In genomic region chr2:132448771-132449170, GRCh38 we compare ENCODE assay signal across 9 cellular contexts. TPM values are rescaled to one million over a fixed set of nuclear protein-coding genes. Genes with fewer than 3 reads are reported as not detected.
DNase-seq lines count a peak whose midpoint lies in the region; ATAC-seq and TF ChIP-seq lines count a peak whose summit lies in the region.
"Had no signal": no experiment of that assay in that cellular context is flagged by ENCODE, and none has a peak within 500 bp of the region (broad histone marks: within the 10 kb centered on the region; RNA-seq: fewer than 3 reads in every experiment).

No MANE protein-coding gene starts in this region.

- ATAC-seq in activated CD8-positive, alpha-beta T cell treated with anti-CD3 and anti-CD28 coated beads for 36 hours, result no peak
- no peak for ATAC-seq in activated CD8-positive, alpha-beta T cell treated with anti-CD3 and anti-CD28 coated beads, Interleukin-2, amount 10 ng/mL, durations not matched to agents 7 days and 5 days
- ATAC-seq: right cardiac atrium had no signal

- CTCF ChIA-PET in activated CD8-positive, alpha-beta T cell treated with anti-CD3 and anti-CD28 coated beads for 36 hours (lab: Charles Lee), result no interaction called here
- CTCF ChIA-PET in activated CD8-positive, alpha-beta T cell treated with anti-CD3 and anti-CD28 coated beads, Interleukin-2, amount 10 ng/mL, durations not matched to agents 7 days and 5 days (lab: Charles Lee), result no interaction called here
- CTCF ChIA-PET in activated naive CD4-positive, alpha-beta T cell treated with anti-CD3 and anti-CD28 coated beads for 36 hours (lab: Charles Lee), result no interaction called here

- no peaks in the 10 kb centered on the region for H3K36me3 Mint-ChIP-seq in activated CD8-positive, alpha-beta T cell treated with anti-CD3 and anti-CD28 coated beads for 36 hours (ENCODE audit: low read depth)
- no peaks in the 10 kb centered on the region for H3K36me3 Mint-ChIP-seq in activated CD8-positive, alpha-beta T cell treated with anti-CD3 and anti-CD28 coated beads, Interleukin-2, amount 10 ng/mL, durations not matched to agents 7 days and 5 days (ENCODE audit: low read depth)
- no peaks in the 10 kb centered on the region for H3K36me3 Mint-ChIP-seq in type B pancreatic cell
- H3K36me3 Mint-ChIP-seq in activated naive CD4-positive, alpha-beta T cell treated with anti-CD3 and anti-CD28 coated beads for 36 hours (ENCODE audit: low read depth), result no peaks in the 10 kb centered on the region

- H3K4me3 Mint-ChIP-seq in activated CD8-positive, alpha-beta T cell treated with anti-CD3 and anti-CD28 coated beads for 36 hours, result no peak overlapping the region
- no peak overlapping the region for H3K4me3 Mint-ChIP-seq in activated CD8-positive, alpha-beta T cell treated with anti-CD3 and anti-CD28 coated beads, Interleukin-2, amount 10 ng/mL, durations not matched to agents 7 days and 5 days
- H3K4me3 Mint-ChIP-seq in type B pancreatic cell, result no peak overlapping the region
- H3K4me3 Mint-ChIP-seq in activated naive CD4-positive, alpha-beta T cell treated with anti-CD3 and anti-CD28 coated beads for 36 hours, result no peak overlapping the region

- TF ChIP-seq CTCF in activated CD8-positive, alpha-beta T cell treated with anti-CD3 and anti-CD28 coated beads for 36 hours (IDR thresholded peaks at IDR 0.05), result no peak
- TF ChIP-seq CTCF in type B pancreatic cell (conservative IDR thresholded peaks at IDR 0.05), result peak; percentile 75

- no peaks in the 10 kb centered on the region for H3K27me3 Mint-ChIP-seq in activated CD8-positive, alpha-beta T cell treated with anti-CD3 and anti-CD28 coated beads for 36 hours
- no peaks in the 10 kb centered on the region for H3K27me3 Mint-ChIP-seq in activated CD8-positive, alpha-beta T cell treated with anti-CD3 and anti-CD28 coated beads, Interleukin-2, amount 10 ng/mL, durations not matched to agents 7 days and 5 days (ENCODE audit: low read depth)
- H3K27me3 Mint-ChIP-seq in type B pancreatic cell, result no peaks in the 10 kb centered on the region
- H3K27me3 Mint-ChIP-seq in activated naive CD4-positive, alpha-beta T cell treated with anti-CD3 and anti-CD28 coated beads for 36 hours (ENCODE audit: low read depth), result no peaks in the 10 kb centered on the region

- POLR2A ChIA-PET in activated CD8-positive, alpha-beta T cell treated with anti-CD3 and anti-CD28 coated beads for 36 hours (lab: Charles Lee), result no interaction called here
- POLR2A ChIA-PET in activated CD8-positive, alpha-beta T cell treated with anti-CD3 and anti-CD28 coated beads, Interleukin-2, amount 10 ng/mL, durations not matched to agents 7 days and 5 days (lab: Charles Lee), result no interaction called here

- peak; percentile 9 for DNase-seq in activated CD8-positive, alpha-beta T cell treated with anti-CD3 and anti-CD28 coated beads for 36 hours
- DNase-seq in activated CD8-positive, alpha-beta T cell treated with anti-CD3 and anti-CD28 coated beads, Interleukin-2, amount 10 ng/mL, durations not matched to agents 7 days and 5 days, result no peak
- DNase-seq in SK-MEL-5 (ENCODE audit: low read depth, low spot score) (peak; percentile 35), hepatic stellate cell (ENCODE audit: low spot score) (peak; percentile 29), type B pancreatic cell (ENCODE audit: extremely low spot score, unreplicated experiment) (no peak), H4 (ENCODE audit: low spot score) (no peak)
- no peak for DNase-seq in activated naive CD4-positive, alpha-beta T cell treated with anti-CD3 and anti-CD28 coated beads for 36 hours
- no peak for DNase-seq in activated T-cell treated with anti-CD3 and anti-CD28 coated beads, Interleukin-2, amount 50 U/mL, for 48 hours

- peaks cover 8% of the 10 kb centered on the region for H3K9me3 Mint-ChIP-seq in activated CD8-positive, alpha-beta T cell treated with anti-CD3 and anti-CD28 coated beads for 36 hours
- peaks cover 3% of the 10 kb centered on the region for H3K9me3 Mint-ChIP-seq in activated CD8-positive, alpha-beta T cell treated with anti-CD3 and anti-CD28 coated beads, Interleukin-2, amount 10 ng/mL, durations not matched to agents 7 days and 5 days (ENCODE audit: insufficient read depth)
- peaks cover 5% of the 10 kb centered on the region for H3K9me3 Mint-ChIP-seq in type B pancreatic cell
- peaks cover 12% of the 10 kb centered on the region for H3K9me3 Mint-ChIP-seq in activated naive CD4-positive, alpha-beta T cell treated with anti-CD3 and anti-CD28 coated beads for 36 hours

- intact Hi-C loops in activated CD8-positive, alpha-beta T cell treated with anti-CD3 and anti-CD28 coated beads for 36 hours (cut with micrococcal nuclease), result no loop called here
- intact Hi-C loops in activated naive CD4-positive, alpha-beta T cell treated with anti-CD3 and anti-CD28 coated beads for 36 hours (cut with micrococcal nuclease), result no loop called here

- no peaks in the 10 kb centered on the region for H3K4me1 Mint-ChIP-seq in activated CD8-positive, alpha-beta T cell treated with anti-CD3 and anti-CD28 coated beads for 36 hours (ENCODE audit: low read depth)
- no peaks in the 10 kb centered on the region for H3K4me1 Mint-ChIP-seq in activated CD8-positive, alpha-beta T cell treated with anti-CD3 and anti-CD28 coated beads, Interleukin-2, amount 10 ng/mL, durations not matched to agents 7 days and 5 days (ENCODE audit: low read depth)
- no peaks in the 10 kb centered on the region for H3K4me1 Mint-ChIP-seq in type B pancreatic cell (ENCODE audit: unreplicated experiment)
- H3K4me1 Mint-ChIP-seq in activated naive CD4-positive, alpha-beta T cell treated with anti-CD3 and anti-CD28 coated beads for 36 hours (ENCODE audit: low read depth), result no peaks in the 10 kb centered on the region

- no peak overlapping the region for H3K27ac Mint-ChIP-seq in activated CD8-positive, alpha-beta T cell treated with anti-CD3 and anti-CD28 coated beads for 36 hours
- no peak overlapping the region for H3K27ac Mint-ChIP-seq in activated CD8-positive, alpha-beta T cell treated with anti-CD3 and anti-CD28 coated beads, Interleukin-2, amount 10 ng/mL, durations not matched to agents 7 days and 5 days
- H3K27ac Mint-ChIP-seq in type B pancreatic cell, result no peak overlapping the region
- H3K27ac Mint-ChIP-seq in activated naive CD4-positive, alpha-beta T cell treated with anti-CD3 and anti-CD28 coated beads for 36 hours, result no peak overlapping the region

- in situ Hi-C loops in SK-MEL-5 (cut with HindIII; ENCODE audit: low pct_unique_long_range_greater_than_20kb, low sequenced_read_pairs), result no loop called here

RNA-seq across cellular contexts. Expression of gene GPR39, which starts 32.2 kb away (rescaled TPM):
- total RNA-seq in activated CD8-positive, alpha-beta T cell treated with anti-CD3 and anti-CD28 coated beads for 36 hours, result not detected
- not detected for total RNA-seq in activated CD8-positive, alpha-beta T cell treated with anti-CD3 and anti-CD28 coated beads, Interleukin-2, amount 10 ng/mL, durations not matched to agents 7 days and 5 days
- total RNA-seq in SK-MEL-5 (2014; rRNA removed; shearing (Covaris generic)), result 0.32 TPM in 1 of 2 replicates, not detected in the other
- polyA plus RNA-seq in SK-MEL-5 (2015; cell fraction: cytosol; rRNA removed), result 0.12 TPM in 1 of 2 replicates, not detected in the other
- polyA plus RNA-seq in SK-MEL-5 (2015; cell fraction: nucleus; rRNA removed), result not detected in 2 replicates
- total RNA-seq in type B pancreatic cell (ENCODE audit: low replicate concordance), result 4.1 and 13.3 TPM in 2 replicates
- total RNA-seq in activated naive CD4-positive, alpha-beta T cell treated with anti-CD3 and anti-CD28 coated beads for 36 hours, result not detected
- 4.2 and 5.1 TPM in 2 replicates for total RNA-seq in H4 (2014; rRNA removed; shearing (Covaris generic))
- total RNA-seq: right cardiac atrium had no signal
- polyA plus RNA-seq: right cardiac atrium had no signal

Comparison
In these comparisons a context has a peak if more than half of its experiments do, and no peak if none do; other contexts are left out.
1. DNase-seq: peak in activated CD8-positive, alpha-beta T cell treated with anti-CD3 and anti-CD28 coated beads for 36 hours (single experiment), SK-MEL-5 (single experiment) and hepatic stellate cell (single experiment); none in activated CD8-positive, alpha-beta T cell treated with anti-CD3 and anti-CD28 coated beads, Interleukin-2, amount 10 ng/mL, durations not matched to agents 7 days and 5 days (single experiment), type B pancreatic cell (single experiment), activated naive CD4-positive, alpha-beta T cell treated with anti-CD3 and anti-CD28 coated beads for 36 hours (single experiment), H4 (single experiment) and activated T-cell treated with anti-CD3 and anti-CD28 coated beads, Interleukin-2, amount 50 U/mL, for 48 hours (0 of 2).